9 cellular contexts compared by ENCODE assay signal in the genomic region with DNA sequence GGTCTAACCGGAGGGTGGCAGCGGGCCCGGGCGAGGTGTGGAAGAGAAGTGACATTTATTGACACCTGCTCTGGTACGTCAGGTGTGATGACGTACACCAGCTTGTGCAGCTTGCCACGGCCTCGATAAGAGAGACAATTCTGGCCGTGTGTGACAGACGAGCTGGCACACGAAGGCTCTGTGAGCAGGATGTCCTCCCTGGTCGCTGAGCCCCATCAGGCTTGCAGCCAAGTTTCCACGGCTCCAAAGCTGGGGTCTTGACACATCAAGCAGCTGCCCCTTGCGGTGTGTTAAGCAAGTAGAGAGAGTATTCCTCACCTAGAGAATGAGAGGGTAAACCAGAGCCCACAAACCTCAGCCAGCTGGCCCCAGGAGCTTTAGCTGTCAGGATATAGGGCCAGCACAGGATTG.
A peak's percentile ranks its signal among the peaks of the same experiment; 100 is the strongest.
DNase-seq lines count a peak whose midpoint lies in the region; ATAC-seq and TF ChIP-seq lines count a peak whose summit lies in the region.
"Had no signal": no experiment of that assay in that cellular context is flagged by ENCODE, and none has a peak within 500 bp of the region (broad histone marks: within the 10 kb centered on the region; RNA-seq: fewer than 3 reads in every experiment).

No MANE protein-coding gene starts in this region.

- H3K27me3 ChIP-seq in KMS-11 (ENCODE audit: insufficient read depth, low read depth): no peaks in the 10 kb centered on the region
- H3K27me3 ChIP-seq: dorsolateral prefrontal cortex had no signal

- H4K20me1 ChIP-seq in KMS-11 (ENCODE audit: insufficient read depth): no peaks in the 10 kb centered on the region

- peak overlapping the region; percentile 8; the same call in 1 of the 2 replicates for H3K4me2 ChIP-seq in KMS-11

- no peak overlapping the region for H3K4me3 ChIP-seq in KMS-11 (IDR thresholded peaks at IDR 0.05; ENCODE audit: insufficient read depth, low read depth, low read length)
- no peak overlapping the region for H3K4me3 ChIP-seq in retinal pigment epithelial cell (ENCODE audit: low read length)
- H3K4me3 ChIP-seq: dorsolateral prefrontal cortex had no signal

- H3K36me3 ChIP-seq in KMS-11 (ENCODE audit: insufficient read depth): no peaks in the 10 kb centered on the region

- TF ChIP-seq CTCF in KMS-11 (conservative IDR thresholded peaks at IDR 0.05; ENCODE audit: low read depth, low read length) (no peak), retinal pigment epithelial cell (conservative IDR thresholded peaks at IDR 0.05; ENCODE audit: low read depth, low read length) (peak; percentile 34)

- no peak overlapping the region for H3K9ac ChIP-seq in KMS-11

- no peaks in the 10 kb centered on the region for H3K79me2 ChIP-seq in KMS-11 (ENCODE audit: insufficient read depth, low read depth)

- ATAC-seq in HG03135 (IDR thresholded peaks at IDR 0.05; ENCODE audit: unreplicated experiment): no peak
- ATAC-seq in HG02571 (IDR thresholded peaks at IDR 0.05; ENCODE audit: unreplicated experiment): no peak

- H3K27ac ChIP-seq in KMS-11: no peak overlapping the region

- DNase-seq in activated CD4-positive, CD25-positive, alpha-beta regulatory T cell treated with anti-CD3 and anti-CD28 coated beads, Interleukin-2, amount 50 U/mL, for 72 hours: peak; percentile 61
- peak; percentile 13 for DNase-seq in cerebellar cortex (ENCODE audit: low spot score)
- no peak for DNase-seq in retinal pigment epithelial cell (ENCODE audit: low read depth)
- DNase-seq in NCI-H1930 (lab: John Stamatoyannopoulos, UW): no peak
- DNase-seq in putamen (ENCODE audit: low spot score): no peak

- H3K4me1 ChIP-seq in KMS-11 (ENCODE audit: low read depth, poor library complexity, severe bottlenecking): peaks cover 20% of the 10 kb centered on the region

- peak overlapping the region; percentile 48; the same call in 1 of the 2 replicates for H2AFZ ChIP-seq in KMS-11 (ENCODE audit: low read depth)

Comparison
In these comparisons a context has a peak if more than half of its experiments do, and no peak if none do; other contexts are left out.
1. DNase-seq: peak in activated CD4-positive, CD25-positive, alpha-beta regulatory T cell treated with anti-CD3 and anti-CD28 coated beads, Interleukin-2, amount 50 U/mL, for 72 hours (single experiment) and cerebellar cortex (single experiment); none in retinal pigment epithelial cell (single experiment), NCI-H1930 (0 of 2) and putamen (single experiment).